Comparison of ENCODE assay signal across 12 cellular contexts in the genomic region with DNA sequence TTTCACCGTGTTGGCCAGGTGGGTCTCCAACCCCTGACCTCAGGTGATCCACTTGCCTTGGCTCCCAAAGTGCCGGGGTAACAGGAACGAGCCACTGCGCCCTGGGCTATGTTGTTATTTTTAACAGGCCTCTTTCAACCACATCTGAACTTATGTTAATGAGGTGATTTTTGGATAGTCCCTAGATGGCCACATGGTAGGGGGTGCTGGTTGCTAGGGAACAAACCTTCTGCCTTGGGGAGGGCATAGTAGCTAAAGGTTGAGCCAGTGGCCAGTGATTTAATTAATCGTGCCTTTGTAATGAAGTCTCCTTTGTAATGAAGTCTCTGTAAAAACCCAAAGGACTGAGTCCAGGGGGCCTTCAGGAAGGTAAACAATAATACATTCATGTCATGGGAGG. TPM values are rescaled to one million over a fixed set of nuclear protein-coding genes. Genes with fewer than 3 reads are reported as not detected.
DNase-seq lines count a peak whose midpoint lies in the region; ATAC-seq and TF ChIP-seq lines count a peak whose summit lies in the region.
"Had no signal": no experiment of that assay in that cellular context is flagged by ENCODE, and none has a peak within 500 bp of the region (broad histone marks: within the 10 kb centered on the region; RNA-seq: fewer than 3 reads in every experiment).

No MANE protein-coding gene starts in this region.

- in situ Hi-C loops in KBM-7 (cut with MboI; ENCODE audit: low pct_unique_long_range_greater_than_20kb, low sequenced_read_pairs): no loop called here

- H3K4me2 ChIP-seq in osteoblast (ENCODE audit: insufficient read depth, low read length): no peak overlapping the region
- H3K4me2 ChIP-seq: BLaER1 had no signal

- H3K27ac Mint-ChIP-seq in natural killer cell: peak overlapping the region; percentile 57 to 81
- no peak overlapping the region for H3K27ac Mint-ChIP-seq in natural killer cell treated with Interleukin-12 subunit alpha and Interleukin-12 subunit beta and Interleukin-15 and Interleukin-18, amount 100 ng/mL, for 72 hours
- H3K27ac Mint-ChIP-seq in effector memory CD8-positive, alpha-beta T cell: peak overlapping the region; percentile 62 to 90
- H3K27ac Mint-ChIP-seq in activated T-helper 2 cell treated with anti-CD3 and anti-CD28 coated beads, Interferon-gamma antibody, Interleukin-2, Interleukin-4, amounts not matched to agents 10 μg/mL and 5 μg/mL and 100 μg/mL, durations not matched to agents 14 hours and 24 hours and 36 hours: no peak overlapping the region

- intact Hi-C loops in natural killer cell (cut with micrococcal nuclease): no loop called here
- intact Hi-C loops in activated T-helper 2 cell treated with anti-CD3 and anti-CD28 coated beads, Interferon-gamma antibody, Interleukin-2, Interleukin-4, amounts not matched to agents 10 μg/mL and 5 μg/mL and 100 μg/mL, durations not matched to agents 14 hours and 24 hours and 36 hours (cut with micrococcal nuclease): no loop called here

- H3K27me3 Mint-ChIP-seq in natural killer cell (ENCODE audit: low read depth in 2 of 2): no peaks in the 10 kb centered on the region
- no peaks in the 10 kb centered on the region for H3K27me3 Mint-ChIP-seq in natural killer cell treated with Interleukin-12 subunit alpha and Interleukin-12 subunit beta and Interleukin-15 and Interleukin-18, amount 100 ng/mL, for 72 hours
- no peaks in the 10 kb centered on the region for H3K27me3 Mint-ChIP-seq in effector memory CD8-positive, alpha-beta T cell
- H3K27me3 Mint-ChIP-seq in activated T-helper 2 cell treated with anti-CD3 and anti-CD28 coated beads, Interferon-gamma antibody, Interleukin-2, Interleukin-4, amounts not matched to agents 10 μg/mL and 5 μg/mL and 100 μg/mL, durations not matched to agents 14 hours and 24 hours and 36 hours (ENCODE audit: low read depth): no peaks in the 10 kb centered on the region

- no peak for TF ChIP-seq CTCF in natural killer cell (IDR thresholded peaks at IDR 0.05)
- no peak for TF ChIP-seq CTCF in osteoblast (IDR thresholded peaks at IDR 0.05; ENCODE audit: extremely low read depth, low read depth, low read length)
- TF ChIP-seq CTCF in GM10248 (IDR thresholded peaks at IDR 0.05; ENCODE audit: control extremely low read depth, extremely low read depth, low read depth, missing control alignments): no peak

- DNase-seq in natural killer cell: no peak
- no peak for DNase-seq in natural killer cell treated with Interleukin-12 subunit alpha and Interleukin-12 subunit beta and Interleukin-15 and Interleukin-18, amount 100 ng/mL, for 72 hours (ENCODE audit: low spot score)
- DNase-seq in effector memory CD8-positive, alpha-beta T cell: no peak
- DNase-seq in osteoblast (ENCODE audit: insufficient read length, low spot score, missing footprints): no peak
- DNase-seq in GM10248 (ENCODE audit: extremely low spot score): no peak
- DNase-seq in KBM-7: no peak
- DNase-seq in putamen (ENCODE audit: low spot score): no peak
- no peak for DNase-seq in activated T-helper 2 cell treated with anti-CD3 and anti-CD28 coated beads, Interferon-gamma antibody, Interleukin-2, Interleukin-4, amounts not matched to agents 10 μg/mL and 5 μg/mL and 100 μg/mL, durations not matched to agents 14 hours and 24 hours and 36 hours (ENCODE audit: low spot score)
- DNase-seq: central memory CD4-positive, alpha-beta T cell; NK-92 treated with Interleukin-12 subunit alpha and Interleukin-12 subunit beta, amount 100 ng/mL, for 24 hours had no signal

- H3K9me3 ChIP-seq in osteoblast (ENCODE audit: low read depth, low read length): no peaks in the 10 kb centered on the region
- H3K9me3 ChIP-seq: BLaER1 had no signal

- peaks cover 63% of the 10 kb centered on the region for H3K79me2 ChIP-seq in osteoblast (ENCODE audit: insufficient read depth, low read length)

- CTCF ChIA-PET in GM10248 (lab: Yijun Ruan, JAX): interaction anchor here (1.1 to 5.9 kb wide), 5 partner anchors 9 to 39 kb away, joined by 3 to 32 read pairs (median 3); a partner anchor contains a TSS

- H2AFZ ChIP-seq in osteoblast (ENCODE audit: low read length): no peak overlapping the region

- H3K27me3 ChIP-seq in osteoblast (ENCODE audit: insufficient read depth, low read length): no peaks in the 10 kb centered on the region
- H3K27me3 ChIP-seq: BLaER1 had no signal

- H3K36me3 Mint-ChIP-seq in natural killer cell: peaks cover 6% of the 10 kb centered on the region
- peaks cover 46% of the 10 kb centered on the region for H3K36me3 Mint-ChIP-seq in natural killer cell treated with Interleukin-12 subunit alpha and Interleukin-12 subunit beta and Interleukin-15 and Interleukin-18, amount 100 ng/mL, for 72 hours
- peaks cover 97% of the 10 kb centered on the region for H3K36me3 Mint-ChIP-seq in effector memory CD8-positive, alpha-beta T cell (ENCODE audit: insufficient read depth)
- peaks cover 80% of the 10 kb centered on the region for H3K36me3 Mint-ChIP-seq in activated T-helper 2 cell treated with anti-CD3 and anti-CD28 coated beads, Interferon-gamma antibody, Interleukin-2, Interleukin-4, amounts not matched to agents 10 μg/mL and 5 μg/mL and 100 μg/mL, durations not matched to agents 14 hours and 24 hours and 36 hours (ENCODE audit: low read depth)

- peaks cover 40% of the 10 kb centered on the region in 2 donors for H3K4me1 Mint-ChIP-seq in natural killer cell
- peaks cover 29 to 30% of the 10 kb centered on the region in 2 donors for H3K4me1 Mint-ChIP-seq in natural killer cell treated with Interleukin-12 subunit alpha and Interleukin-12 subunit beta and Interleukin-15 and Interleukin-18, amount 100 ng/mL, for 72 hours (ENCODE audit: low read depth in 2 of 2)
- peaks cover 32 to 46% of the 10 kb centered on the region in 2 donors for H3K4me1 Mint-ChIP-seq in effector memory CD8-positive, alpha-beta T cell (ENCODE audit: low read depth in 2 of 2)
- H3K4me1 Mint-ChIP-seq in activated T-helper 2 cell treated with anti-CD3 and anti-CD28 coated beads, Interferon-gamma antibody, Interleukin-2, Interleukin-4, amounts not matched to agents 10 μg/mL and 5 μg/mL and 100 μg/mL, durations not matched to agents 14 hours and 24 hours and 36 hours (ENCODE audit: low read depth): peaks cover 34% of the 10 kb centered on the region

- ATAC-seq in natural killer cell: no peak
- ATAC-seq in natural killer cell treated with Interleukin-12 subunit alpha and Interleukin-12 subunit beta and Interleukin-15 and Interleukin-18, amount 100 ng/mL, for 72 hours: no peak
- no peak for ATAC-seq in effector memory CD8-positive, alpha-beta T cell (replicated peaks)
- ATAC-seq: activated CD4-positive, CD25-positive, alpha-beta regulatory T cell treated with anti-CD3 and anti-CD28 coated beads, Interleukin-2, amount 50 U/mL, for 24 hours had no signal

- H3K36me3 ChIP-seq in osteoblast (ENCODE audit: insufficient read depth, low read length): peaks cover 74% of the 10 kb centered on the region

- H3K4me3 Mint-ChIP-seq in natural killer cell: no peak overlapping the region
- H3K4me3 Mint-ChIP-seq in natural killer cell treated with Interleukin-12 subunit alpha and Interleukin-12 subunit beta and Interleukin-15 and Interleukin-18, amount 100 ng/mL, for 72 hours: no peak overlapping the region
- H3K4me3 Mint-ChIP-seq in effector memory CD8-positive, alpha-beta T cell: no peak overlapping the region
- H3K4me3 Mint-ChIP-seq in activated T-helper 2 cell treated with anti-CD3 and anti-CD28 coated beads, Interferon-gamma antibody, Interleukin-2, Interleukin-4, amounts not matched to agents 10 μg/mL and 5 μg/mL and 100 μg/mL, durations not matched to agents 14 hours and 24 hours and 36 hours (ENCODE audit: low read depth): no peak overlapping the region

- H3K4me1 ChIP-seq in osteoblast (ENCODE audit: insufficient read depth, low read length): peaks cover 60% of the 10 kb centered on the region
- H3K4me1 ChIP-seq: BLaER1 had no signal

- no peak overlapping the region for H3K4me3 ChIP-seq in osteoblast (ENCODE audit: insufficient read depth, low read length)
- H3K4me3 ChIP-seq: BLaER1 had no signal

- H4K20me1 ChIP-seq in osteoblast (ENCODE audit: insufficient read depth, low read length): peaks cover 38% of the 10 kb centered on the region

- peak overlapping the region; percentile 67 for H3K27ac ChIP-seq in osteoblast (ENCODE audit: low read depth, low read length)
- H3K27ac ChIP-seq: BLaER1 had no signal

- H3K9me3 Mint-ChIP-seq in natural killer cell: no peaks in the 10 kb centered on the region
- H3K9me3 Mint-ChIP-seq in natural killer cell treated with Interleukin-12 subunit alpha and Interleukin-12 subunit beta and Interleukin-15 and Interleukin-18, amount 100 ng/mL, for 72 hours: no peaks in the 10 kb centered on the region
- no peaks in the 10 kb centered on the region for H3K9me3 Mint-ChIP-seq in effector memory CD8-positive, alpha-beta T cell
- H3K9me3 Mint-ChIP-seq in activated T-helper 2 cell treated with anti-CD3 and anti-CD28 coated beads, Interferon-gamma antibody, Interleukin-2, Interleukin-4, amounts not matched to agents 10 μg/mL and 5 μg/mL and 100 μg/mL, durations not matched to agents 14 hours and 24 hours and 36 hours: no peaks in the 10 kb centered on the region

- POLR2A ChIA-PET in GM10248 (lab: Yijun Ruan, JAX): no interaction called here

RNA-seq across cellular contexts. Expression of a gene that starts 9.1 kb away (rescaled TPM):
- 10 to 100 TPM; 19.9 to 25.1 (median 20.1) TPM for total RNA-seq in natural killer cell
- total RNA-seq in natural killer cell treated with Interleukin-12 subunit alpha and Interleukin-12 subunit beta and Interleukin-15 and Interleukin-18, amount 100 ng/mL, for 72 hours: 10 to 100 TPM; 22.3 to 58.9 TPM
- total RNA-seq in osteoblast: 8.5 and 13.4 TPM in 2 replicates
- total RNA-seq in activated T-helper 2 cell treated with anti-CD3 and anti-CD28 coated beads, Interferon-gamma antibody, Interleukin-2, Interleukin-4, amounts not matched to agents 10 μg/mL and 5 μg/mL and 100 μg/mL, durations not matched to agents 14 hours and 24 hours and 36 hours: 38.5 and 38.7 TPM in 2 replicates

RNA-seq across cellular contexts. Expression of a gene that starts 16.1 kb away (rescaled TPM):
- 100 to 1,000 TPM; 110 to 124 (median 117) TPM for total RNA-seq in natural killer cell
- 100 to 1,000 TPM; 160 to 187 TPM for total RNA-seq in natural killer cell treated with Interleukin-12 subunit alpha and Interleukin-12 subunit beta and Interleukin-15 and Interleukin-18, amount 100 ng/mL, for 72 hours
- 141 and 145 TPM in 2 replicates for total RNA-seq in osteoblast
- 219 and 221 TPM in 2 replicates for total RNA-seq in activated T-helper 2 cell treated with anti-CD3 and anti-CD28 coated beads, Interferon-gamma antibody, Interleukin-2, Interleukin-4, amounts not matched to agents 10 μg/mL and 5 μg/mL and 100 μg/mL, durations not matched to agents 14 hours and 24 hours and 36 hours

Comparison
In these comparisons a context has a peak if more than half of its experiments do, and no peak if none do; other contexts are left out.
1. H3K27ac Mint-ChIP-seq: peak in natural killer cell (2 of 2) and effector memory CD8-positive, alpha-beta T cell (2 of 2); none in natural killer cell treated with Interleukin-12 subunit alpha and Interleukin-12 subunit beta and Interleukin-15 and Interleukin-18, amount 100 ng/mL, for 72 hours (0 of 2) and activated T-helper 2 cell treated with anti-CD3 and anti-CD28 coated beads, Interferon-gamma antibody, Interleukin-2, Interleukin-4, amounts not matched to agents 10 μg/mL and 5 μg/mL and 100 μg/mL, durations not matched to agents 14 hours and 24 hours and 36 hours (single experiment).